18 cellular contexts compared by ENCODE assay signal in the genomic region with DNA sequence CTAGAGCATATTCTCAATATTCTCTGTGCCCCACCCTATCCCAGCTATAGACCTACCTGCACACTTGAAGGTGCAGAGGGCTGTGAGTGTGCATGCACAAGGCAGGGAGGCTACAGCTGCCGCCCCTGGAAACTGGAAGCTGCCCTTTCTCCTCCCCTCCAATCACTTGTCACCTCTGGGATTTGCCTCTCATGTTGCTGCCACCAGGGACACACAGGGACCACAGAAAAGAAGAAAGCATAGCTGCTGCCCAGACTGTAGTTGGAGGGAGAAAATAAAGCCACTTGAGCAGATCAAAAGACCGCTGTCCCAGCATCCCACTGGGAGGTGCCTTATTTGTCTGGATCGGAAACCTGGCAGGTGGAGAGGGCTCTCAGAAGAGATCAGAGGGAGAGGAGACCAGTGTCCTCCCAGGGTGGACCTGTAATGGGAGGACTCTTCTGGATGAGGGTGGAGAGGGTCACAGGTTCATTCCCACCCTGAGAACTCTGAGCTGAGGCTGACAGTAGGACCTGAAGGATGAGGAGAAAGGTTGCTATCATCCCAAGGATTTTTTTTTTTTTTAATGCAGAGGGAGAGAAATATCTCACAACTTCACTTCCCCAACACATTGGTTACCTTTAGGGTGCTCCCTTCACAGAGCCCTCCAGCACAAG. TPM values are rescaled to one million over a fixed set of nuclear protein-coding genes. Genes with fewer than 3 reads are reported as not detected.
DNase-seq lines count a peak whose midpoint lies in the region; ATAC-seq and TF ChIP-seq lines count a peak whose summit lies in the region.
"Had no signal": no experiment of that assay in that cellular context is flagged by ENCODE, and none has a peak within 500 bp of the region (broad histone marks: within the 10 kb centered on the region; RNA-seq: fewer than 3 reads in every experiment).

No MANE protein-coding gene starts in this region.

- H3K27me3 Mint-ChIP-seq in chondrocyte (ENCODE audit: low read depth), result no peaks in the 10 kb centered on the region
- H3K27me3 Mint-ChIP-seq: type B pancreatic cell had no signal

- H3K4me1 Mint-ChIP-seq in chondrocyte (ENCODE audit: low read depth), result peaks cover 16% of the 10 kb centered on the region

- no peak for TF ChIP-seq CTCF in chondrocyte (IDR thresholded peaks at IDR 0.05)

- no peak overlapping the region for H3K4me3 ChIP-seq in BLaER1
- H3K4me3 ChIP-seq: hepatocyte had no signal

- no peaks in the 10 kb centered on the region for H3K9me3 ChIP-seq in BLaER1

- no peak overlapping the region for H3K4me3 Mint-ChIP-seq in chondrocyte (ENCODE audit: unreplicated experiment)
- H3K4me3 Mint-ChIP-seq: type B pancreatic cell had no signal

- H3K4me1 ChIP-seq in BLaER1, result peaks cover 42% of the 10 kb centered on the region

- no peak overlapping the region for H3K27ac ChIP-seq in BLaER1

- peaks cover 17% of the 10 kb centered on the region for H3K36me3 Mint-ChIP-seq in chondrocyte (ENCODE audit: low read depth)

- peak; percentile 27 for DNase-seq in COLO668 (lab: John Stamatoyannopoulos, UW; ENCODE audit: unreplicated experiment)
- peak; percentile 99 for DNase-seq in NCI-H510A treated with DMSO at 0.1 percent for 48 hours (lab: John Stamatoyannopoulos, UW)
- peak; percentile 21 for DNase-seq in chondrocyte (ENCODE audit: low spot score)
- no peak for DNase-seq in activated CD4-positive, CD25-positive, alpha-beta regulatory T cell (lab: John Stamatoyannopoulos, UW)
- no peak for DNase-seq in HUDEP-2 (lab: John Stamatoyannopoulos, UW; ENCODE audit: unreplicated experiment in 76 of 76)
- DNase-seq: activated CD4-positive, CD25-positive, alpha-beta regulatory T cell treated with anti-CD3 and anti-CD28 coated beads, Interleukin-2, amount 50 U/mL, for 72 hours; activated effector memory CD4-positive, alpha-beta T cell treated with Interleukin-2 at 50 U/mL for 16 hours; amniotic stem cell; C1 segment of cervical spinal cord; kidney; mesenchymal stem cell; stimulated activated CD4-positive, alpha-beta T cell treated with anti-CD3 and anti-CD28 coated beads, Interleukin-12 subunit alpha, Interleukin-12 subunit beta, amount 100 ng/mL, for 4 hours; stimulated activated naive CD4-positive, alpha-beta T cell treated with Interleukin-2 at 50 U/mL for 16 hours had no signal

- no peak overlapping the region for H3K27ac Mint-ChIP-seq in chondrocyte (ENCODE audit: unreplicated experiment)
- H3K27ac Mint-ChIP-seq: type B pancreatic cell had no signal

- no peak overlapping the region for H3K9ac ChIP-seq in BLaER1

- H3K4me2 ChIP-seq in BLaER1, result peak overlapping the region; percentile 66
- H3K4me2 ChIP-seq: hepatocyte had no signal

- ATAC-seq in HG02678 (IDR thresholded peaks at IDR 0.05; ENCODE audit: unreplicated experiment) (no peak), GM19467 (IDR thresholded peaks at IDR 0.05; ENCODE audit: unreplicated experiment) (no peak)

- H4K20me1 ChIP-seq in BLaER1, result no peaks in the 10 kb centered on the region

- no peaks in the 10 kb centered on the region for H3K27me3 ChIP-seq in BLaER1
- H3K27me3 ChIP-seq: hepatocyte had no signal

- H3K36me3 ChIP-seq in BLaER1, result peaks cover 40% of the 10 kb centered on the region

- no peaks in the 10 kb centered on the region for H3K9me3 Mint-ChIP-seq in chondrocyte (ENCODE audit: low read depth)
- H3K9me3 Mint-ChIP-seq: type B pancreatic cell had no signal

RNA-seq across cellular contexts. Expression of a gene that starts 7.6 kb away (rescaled TPM):
- total RNA-seq in chondrocyte, result 18.7 to 21.2 TPM (median 20.6 TPM) in 3 replicates

RNA-seq across cellular contexts. Expression of a gene that starts 35.4 kb away (rescaled TPM):
- total RNA-seq in chondrocyte, result 45.6 to 60.4 TPM (median 46.2 TPM) in 3 replicates

RNA-seq across cellular contexts. Expression of a gene that starts 50.9 kb away (rescaled TPM):
- total RNA-seq in chondrocyte, result 57.9 to 72.6 TPM (median 58.9 TPM) in 3 replicates

RNA-seq across cellular contexts. Expression of a gene that starts 58.1 kb away (rescaled TPM):
- total RNA-seq in chondrocyte, result 26.4 to 35.6 TPM (median 32.3 TPM) in 3 replicates

Comparison
In these comparisons a context has a peak if more than half of its experiments do, and no peak if none do; other contexts are left out.
1. DNase-seq: peak in COLO668 (single experiment), NCI-H510A treated with DMSO at 0.1 percent for 48 hours (single experiment) and chondrocyte (single experiment); none in activated CD4-positive, CD25-positive, alpha-beta regulatory T cell (0 of 4) and HUDEP-2 (0 of 76).